In the genomic region with DNA sequence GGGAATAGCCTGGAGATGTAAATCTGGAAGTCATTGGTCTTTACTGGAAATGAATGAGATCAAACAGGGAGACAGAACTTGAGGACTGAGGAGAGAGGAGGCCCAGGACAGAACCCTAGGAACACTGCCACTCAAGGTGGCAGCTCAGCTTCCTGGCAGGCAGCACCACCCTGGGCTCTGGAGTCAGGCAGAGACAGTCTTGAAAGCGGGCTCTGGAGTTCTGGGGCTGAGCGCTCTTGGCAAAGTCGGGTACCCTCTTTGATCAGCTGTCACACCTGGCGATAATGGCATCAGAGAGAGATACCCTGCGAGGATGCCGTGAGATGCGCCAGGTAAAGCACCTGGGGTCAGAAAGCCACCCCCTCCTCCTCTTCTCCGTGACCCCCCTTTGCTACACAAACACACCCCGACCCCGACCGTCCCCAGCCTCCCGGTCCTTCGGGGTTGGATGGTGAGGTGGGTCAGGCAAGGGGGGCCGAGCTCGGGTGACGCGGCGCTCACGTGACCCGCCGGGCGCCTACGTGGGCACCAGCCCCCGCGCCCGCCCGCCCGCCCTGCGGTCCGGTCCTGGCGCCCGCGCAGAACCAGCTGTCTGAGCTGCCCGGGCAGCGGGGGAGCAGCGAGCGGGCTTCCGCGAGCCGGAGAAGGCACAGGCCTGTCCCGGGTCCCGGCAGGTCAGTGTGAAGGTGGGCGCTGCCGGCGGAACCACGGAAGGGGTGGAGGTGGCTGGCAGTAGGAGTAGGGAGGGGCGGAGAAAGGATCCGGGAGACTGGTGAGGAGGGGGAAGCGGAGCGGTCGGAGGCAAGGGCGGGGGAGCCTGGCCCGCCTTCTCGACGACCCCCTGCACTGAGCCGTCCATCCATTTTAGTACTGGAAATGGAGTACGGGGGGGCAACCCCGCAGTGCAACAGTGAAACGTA, we compare ENCODE assay signal across 8 cellular contexts. TPM values are rescaled to one million over a fixed set of nuclear protein-coding genes. Genes with fewer than 3 reads are reported as not detected.
DNase-seq lines count a peak whose midpoint lies in the region; ATAC-seq and TF ChIP-seq lines count a peak whose summit lies in the region.

Gene TCEAL3 (plus strand): TSS at position 579 of the 920 bp plus-strand sequence. CDS start 1,102 bp downstream, outside the sequence.

- peak within 1 kb of the TSS; percentile 82 for H3K4me2 ChIP-seq in mesenchymal stem cell (ENCODE audit: low read length, poor library complexity, severe bottlenecking)

- peak within 1 kb of the TSS; percentile 80 for H2AK5ac ChIP-seq in mesenchymal stem cell (ENCODE audit: low read length, severe bottlenecking)

- no peak within 1 kb of the TSS for H2BK12ac ChIP-seq in mesenchymal stem cell (ENCODE audit: low read length in 2 of 2)

- CTCF ChIA-PET in activated CD4-positive, alpha-beta T cell treated with anti-CD3 and anti-CD28 coated beads, Interleukin-2, amount 10 ng/mL, durations not matched to agents 7 days and 5 days (lab: Charles Lee), result interaction anchor here (0.5 kb wide), 1 partner anchor 65 kb away, joined by 3 read pairs; no protein-coding TSS in a partner anchor

- H3K36me3 ChIP-seq in endocrine pancreas (ENCODE audit: control insufficient read depth, insufficient read depth, low read length) (no peaks in the 10 kb centered on the region), mesenchymal stem cell (ENCODE audit: control insufficient read depth in 1 of 2, insufficient read depth in 2 of 2, low read depth in 1 of 2, low read length in 2 of 2) (peaks cover 2 to 9% of the 10 kb centered on the region in 2 experiments)

- H3K9me3 Mint-ChIP-seq in activated CD4-positive, alpha-beta T cell treated with anti-CD3 and anti-CD28 coated beads, Interleukin-2, amount 10 ng/mL, durations not matched to agents 7 days and 5 days, result no peaks in the 10 kb centered on the region

- H3K4me1 ChIP-seq in endocrine pancreas (ENCODE audit: control insufficient read depth, insufficient read depth, low read length) (no peaks in the 10 kb centered on the region), mesenchymal stem cell (ENCODE audit: control insufficient read depth, insufficient read depth, low read depth, low read length) (peaks cover 4% of the 10 kb centered on the region)

- peak within 1 kb of the TSS; percentile 88 to 91 for H3K18ac ChIP-seq in mesenchymal stem cell (ENCODE audit: low read depth in 1 of 2, low read length in 2 of 2)

- POLR2A ChIA-PET in activated CD4-positive, alpha-beta T cell treated with anti-CD3 and anti-CD28 coated beads, Interleukin-2, amount 10 ng/mL, durations not matched to agents 7 days and 5 days (lab: Charles Lee), result no interaction called here

- H3K9ac ChIP-seq in endocrine pancreas (ENCODE audit: control insufficient read depth, insufficient read depth, low read length) (peak within 1 kb of the TSS; percentile 76), mesenchymal stem cell (ENCODE audit: low read length) (peak within 1 kb of the TSS; percentile 94)

- peaks cover 12% of the 10 kb centered on the region for H3K27me3 Mint-ChIP-seq in activated CD4-positive, alpha-beta T cell treated with anti-CD3 and anti-CD28 coated beads, Interleukin-2, amount 10 ng/mL, durations not matched to agents 7 days and 5 days

- peak within 1 kb of the TSS; percentile 73 for H3K4me3 Mint-ChIP-seq in activated CD4-positive, alpha-beta T cell treated with anti-CD3 and anti-CD28 coated beads, Interleukin-2, amount 10 ng/mL, durations not matched to agents 7 days and 5 days

- peak within 1 kb of the TSS; percentile 44 for H2BK5ac ChIP-seq in mesenchymal stem cell (ENCODE audit: low read depth, low read length, poor library complexity, severe bottlenecking)

- peaks cover 1% of the 10 kb centered on the region for H3K36me3 Mint-ChIP-seq in activated CD4-positive, alpha-beta T cell treated with anti-CD3 and anti-CD28 coated beads, Interleukin-2, amount 10 ng/mL, durations not matched to agents 7 days and 5 days (ENCODE audit: low read depth)

- in situ Hi-C loops in G401 (cut with HindIII; ENCODE audit: low sequenced_read_pairs), result no loop called here

- no peaks in the 10 kb centered on the region for H3K9me3 ChIP-seq in endocrine pancreas (ENCODE audit: control insufficient read depth, low read length)
- H3K9me3 ChIP-seq in mesenchymal stem cell (ENCODE audit: control insufficient read depth, low read length), result no peaks in the 10 kb centered on the region

- peak within 1 kb of the TSS; percentile 27 for H4K91ac ChIP-seq in mesenchymal stem cell (ENCODE audit: low read length)

- peaks cover 6% of the 10 kb centered on the region for H3K79me1 ChIP-seq in mesenchymal stem cell (replicated peaks; ENCODE audit: low read length, poor library complexity, severe bottlenecking)

- H3K14ac ChIP-seq in mesenchymal stem cell (ENCODE audit: low read length in 2 of 2), result peak within 1 kb of the TSS in 1 of 2 experiments; percentile 81

- H2BK120ac ChIP-seq in mesenchymal stem cell (ENCODE audit: low read depth, low read length), result no peak within 1 kb of the TSS

- peak; percentile 75 for ATAC-seq in GM21717 (IDR thresholded peaks at IDR 0.05; ENCODE audit: unreplicated experiment)

- WGBS in mesenchymal stem cell, result 2% methylated on average over 12 of the region's 59 CpGs

- H3K4ac ChIP-seq in mesenchymal stem cell (ENCODE audit: low read depth in 1 of 2, low read length in 2 of 2), result peak within 1 kb of the TSS in 1 of 2 experiments; percentile 73

- H3K27ac Mint-ChIP-seq in activated CD4-positive, alpha-beta T cell treated with anti-CD3 and anti-CD28 coated beads, Interleukin-2, amount 10 ng/mL, durations not matched to agents 7 days and 5 days, result peak within 1 kb of the TSS; percentile 28

- H3K23ac ChIP-seq in mesenchymal stem cell (ENCODE audit: low read length in 2 of 2), result no peak within 1 kb of the TSS

- H4K8ac ChIP-seq in mesenchymal stem cell (ENCODE audit: low read length), result peak within 1 kb of the TSS; percentile 82

- H2BK15ac ChIP-seq in mesenchymal stem cell (ENCODE audit: low read depth, poor library complexity, severe bottlenecking), result no peak within 1 kb of the TSS

- DNase-seq in G401 (ENCODE audit: low spot score) (peak; percentile 64), M059J (ENCODE audit: low read depth) (peak; percentile 61), mesenchymal stem cell (peak; percentile 53), NCI-H2029 treated with DMSO at 0.1 percent for 48 hours (lab: John Stamatoyannopoulos, UW) (no peak)
- peak; percentile 8 for DNase-seq in activated CD4-positive, alpha-beta T cell treated with anti-CD3 and anti-CD28 coated beads, Interleukin-2, amount 10 ng/mL, durations not matched to agents 7 days and 5 days

- peaks cover 7% of the 10 kb centered on the region for H3K4me1 Mint-ChIP-seq in activated CD4-positive, alpha-beta T cell treated with anti-CD3 and anti-CD28 coated beads, Interleukin-2, amount 10 ng/mL, durations not matched to agents 7 days and 5 days

- H3K4me3 ChIP-seq in endocrine pancreas (ENCODE audit: control insufficient read depth, insufficient read depth, low read length) (peak within 1 kb of the TSS; percentile 65), mesenchymal stem cell (ENCODE audit: insufficient read depth in 1 of 2, low read depth in 1 of 2, low read length in 2 of 2) (peak within 1 kb of the TSS; percentile 76 to 83)

- no peak for TF ChIP-seq CTCF in subcutaneous adipose tissue (IDR thresholded peaks at IDR 0.05; ENCODE audit: low read depth)

- peak within 1 kb of the TSS; percentile 14 for H2AFZ ChIP-seq in mesenchymal stem cell (ENCODE audit: low read depth, low read length)

- no peaks in the 10 kb centered on the region for H3K27me3 ChIP-seq in endocrine pancreas (ENCODE audit: control insufficient read depth, insufficient read depth, low read length)
- H3K27me3 ChIP-seq in mesenchymal stem cell (ENCODE audit: control insufficient read depth in 1 of 2, insufficient read depth in 1 of 2, low read length in 2 of 2), result peaks cover 0 to 19% of the 10 kb centered on the region in 2 experiments

- no peak within 1 kb of the TSS for H3K27ac ChIP-seq in mesenchymal stem cell (ENCODE audit: low read length, poor library complexity, severe bottlenecking)

RNA-seq across cellular contexts. Expression of gene TCEAL3, which starts in this region (rescaled TPM):
- total RNA-seq in G401 (2014; rRNA removed; shearing (Covaris generic)), result 2.6 TPM in 1 of 2 replicates, not detected in the other
- total RNA-seq in M059J (2014; rRNA removed; shearing (Covaris generic)), result 60.1 and 77.7 TPM in 2 replicates
- 1 to 10 TPM; 2.1 to 4.0 TPM for total RNA-seq in activated CD4-positive, alpha-beta T cell treated with anti-CD3 and anti-CD28 coated beads, Interleukin-2, amount 10 ng/mL, durations not matched to agents 7 days and 5 days
- polyA plus RNA-seq in mesenchymal stem cell (2013, experiment 1 of 2), result 52.4 TPM
- polyA plus RNA-seq in mesenchymal stem cell (2013, experiment 2 of 2), result 55.2 TPM
- total RNA-seq in subcutaneous adipose tissue, result 10 to 100 TPM; 12.4 to 17.1 (median 14.6) TPM
